20 cellular contexts compared by ENCODE assay signal in genomic region chr5:13408616-13409015, GRCh38.
DNase-seq lines count a peak whose midpoint lies in the region; ATAC-seq, FAIRE-seq and TF ChIP-seq lines count a peak whose summit lies in the region.
"Had no signal": no experiment of that assay in that cellular context is flagged by ENCODE, and none has a peak within 500 bp of the region (broad histone marks: within the 10 kb centered on the region; RNA-seq: fewer than 3 reads in every experiment).

No MANE protein-coding gene starts in this region.

- H3K9me3 ChIP-seq in mammary epithelial cell (replicated peaks; ENCODE audit: insufficient read depth, low read length) (no peaks in the 10 kb centered on the region), Caco-2 (no peaks in the 10 kb centered on the region)
- H3K9me3 ChIP-seq: MG63, Peyer's patch had no signal

- CTCF ChIA-PET in mammary epithelial cell (lab: Charles Lee; ENCODE audit: low non-redundant PET): no interaction called here
- CTCF ChIA-PET in MCF 10A (lab: Yijun Ruan, JAX): no interaction called here
- CTCF ChIA-PET in Caco-2 (lab: Charles Lee): no interaction called here
- CTCF ChIA-PET in activated CD8-positive, alpha-beta T cell treated with anti-CD3 and anti-CD28 coated beads, Interleukin-2, amount 10 ng/mL, durations not matched to agents 7 days and 5 days (lab: Charles Lee): no interaction called here

- H3K27me3 ChIP-seq in mammary epithelial cell (ENCODE audit: insufficient read depth, low read length) (no peaks in the 10 kb centered on the region), Caco-2 (replicated peaks; ENCODE audit: control insufficient read depth, insufficient read depth, low read length) (no peaks in the 10 kb centered on the region)
- H3K27me3 ChIP-seq: BLaER1 treated with 17β-estradiol and CSF1 and Interleukin-3, amounts not matched to agents 10 nM and 100 nM; MG63; Peyer's patch had no signal

- no peak overlapping the region for H2AFZ ChIP-seq in mammary epithelial cell (ENCODE audit: low read depth, low read length)

- H3K9me3 Mint-ChIP-seq in MCF 10A (ENCODE audit: unreplicated experiment) (no peaks in the 10 kb centered on the region), Caco-2 (ENCODE audit: unreplicated experiment) (no peaks in the 10 kb centered on the region)
- peaks cover 8% of the 10 kb centered on the region for H3K9me3 Mint-ChIP-seq in activated CD8-positive, alpha-beta T cell treated with anti-CD3 and anti-CD28 coated beads, Interleukin-2, amount 10 ng/mL, durations not matched to agents 7 days and 5 days (ENCODE audit: insufficient read depth)
- H3K9me3 Mint-ChIP-seq in activated naive CD8-positive, alpha-beta T cell treated with anti-CD3 and anti-CD28 coated beads for 36 hours: peaks cover 4% of the 10 kb centered on the region

- H3K36me3 ChIP-seq in mammary epithelial cell (ENCODE audit: insufficient read depth, low read length) (no peaks in the 10 kb centered on the region), Caco-2 (ENCODE audit: control insufficient read depth, insufficient read depth, low read length) (no peaks in the 10 kb centered on the region)
- H3K36me3 ChIP-seq: BLaER1 treated with 17β-estradiol and CSF1 and Interleukin-3, amounts not matched to agents 10 nM and 100 nM; MG63; Peyer's patch had no signal

- no peak for TF ChIP-seq CTCF in mammary epithelial cell (conservative IDR thresholded peaks at IDR 0.05 in 1 of 2, IDR thresholded peaks at IDR 0.05 in 1 of 2; ENCODE audit: extremely low read depth in 1 of 2, insufficient read depth in 1 of 2, low read depth in 1 of 2, low read length in 2 of 2)
- no peak for TF ChIP-seq CTCF in MCF 10A (IDR thresholded peaks at IDR 0.05; ENCODE audit: unreplicated experiment)
- TF ChIP-seq CTCF in Caco-2 (IDR thresholded peaks at IDR 0.05; ENCODE audit: insufficient read depth in 1 of 2, low read depth in 1 of 2, low read length in 1 of 2, severe bottlenecking in 1 of 2, unreplicated experiment in 1 of 2): no peak

- ATAC-seq in activated CD8-positive, alpha-beta T cell treated with anti-CD3 and anti-CD28 coated beads, Interleukin-2, amount 10 ng/mL, durations not matched to agents 7 days and 5 days: no peak
- ATAC-seq: HCT116, HepG2 had no signal

- POLR2A ChIA-PET in MCF 10A (lab: Yijun Ruan, JAX): no interaction called here
- POLR2A ChIA-PET in Caco-2 (lab: Charles Lee): no interaction called here
- POLR2A ChIA-PET in activated CD8-positive, alpha-beta T cell treated with anti-CD3 and anti-CD28 coated beads, Interleukin-2, amount 10 ng/mL, durations not matched to agents 7 days and 5 days (lab: Charles Lee): interaction anchor here (0.6 kb wide), 1 partner anchor 923 kb away, joined by 3 read pairs; no protein-coding TSS in a partner anchor

- H3K9ac ChIP-seq in mammary epithelial cell (ENCODE audit: insufficient read depth, low read length): no peak overlapping the region
- H3K9ac ChIP-seq: BLaER1 treated with 17β-estradiol and CSF1 and Interleukin-3, amounts not matched to agents 10 nM and 100 nM had no signal

- H3K36me3 Mint-ChIP-seq in MCF 10A (ENCODE audit: insufficient read depth, unreplicated experiment) (no peaks in the 10 kb centered on the region), Caco-2 (ENCODE audit: insufficient read depth, unreplicated experiment) (no peaks in the 10 kb centered on the region)
- H3K36me3 Mint-ChIP-seq in activated CD8-positive, alpha-beta T cell treated with anti-CD3 and anti-CD28 coated beads, Interleukin-2, amount 10 ng/mL, durations not matched to agents 7 days and 5 days (ENCODE audit: low read depth): no peaks in the 10 kb centered on the region
- H3K36me3 Mint-ChIP-seq in activated naive CD8-positive, alpha-beta T cell treated with anti-CD3 and anti-CD28 coated beads for 36 hours: no peaks in the 10 kb centered on the region

- H3K27ac ChIP-seq in mammary epithelial cell (ENCODE audit: insufficient read depth, low read depth, low read length): no peak overlapping the region
- H3K27ac ChIP-seq: BLaER1 treated with 17β-estradiol and CSF1 and Interleukin-3, amounts not matched to agents 10 nM and 100 nM; Peyer's patch had no signal

- FAIRE-seq in RCC 7860 (lab: Jason Lieb, UNC): peak; percentile 89
- FAIRE-seq: GM19239, HepG2 had no signal

- dilution Hi-C loops in mammary epithelial cell (cut with HindIII; ENCODE audit: low sequenced_read_pairs): no loop called here

- H4K20me1 ChIP-seq in mammary epithelial cell (ENCODE audit: insufficient read depth, low read length): no peaks in the 10 kb centered on the region
- H4K20me1 ChIP-seq: BLaER1 treated with 17β-estradiol and CSF1 and Interleukin-3, amounts not matched to agents 10 nM and 100 nM had no signal

- H3K4me1 ChIP-seq in mammary epithelial cell (ENCODE audit: insufficient read depth, low read length): peaks cover 6% of the 10 kb centered on the region
- H3K4me1 ChIP-seq in Caco-2: no peaks in the 10 kb centered on the region
- H3K4me1 ChIP-seq: Peyer's patch had no signal

- peak; percentile 50 for DNase-seq in mammary epithelial cell
- DNase-seq in MCF 10A (ENCODE audit: unreplicated experiment): no peak
- DNase-seq in RCC 7860 (ENCODE audit: low spot score): peak; percentile 58
- DNase-seq in glomerular visceral epithelial cell (ENCODE audit: extremely low spot score): peak; percentile 44
- DNase-seq in activated CD4-positive, alpha-beta T cell treated with anti-CD3 and anti-CD28 coated beads, Interleukin-2, amount 50 U/mL, for 1 hour: no peak
- no peak for DNase-seq in Caco-2
- no peak for DNase-seq in activated CD8-positive, alpha-beta T cell treated with anti-CD3 and anti-CD28 coated beads, Interleukin-2, amount 10 ng/mL, durations not matched to agents 7 days and 5 days
- DNase-seq in activated naive CD8-positive, alpha-beta T cell treated with anti-CD3 and anti-CD28 coated beads for 36 hours: no peak
- DNase-seq: 8988T, GF-D8, KG1, MG63, NCI-H1092, NCI-H524 treated with DMSO at 0.1 percent for 48 hours, Peyer's patch, SHP77 treated with DMSO at 0.1 percent for 48 hours had no signal

- H3K4me3 ChIP-seq in mammary epithelial cell (replicated peaks in 1 of 3; ENCODE audit: insufficient read depth in 1 of 3, low read depth in 2 of 3, low read length in 3 of 3): no peak overlapping the region
- H3K4me3 ChIP-seq in Caco-2 (ENCODE audit: low read depth, low read length): no peak overlapping the region
- H3K4me3 ChIP-seq: BLaER1 treated with 17β-estradiol and CSF1 and Interleukin-3, amounts not matched to agents 10 nM and 100 nM; MG63; Peyer's patch had no signal

- 0% methylated on average over 1 of the region's 1 CpG for WGBS in mammary epithelial cell (ENCODE audit: low coverage, missing lambda C conversion rate)

- in situ Hi-C loops in mammary epithelial cell (cut with MboI; ENCODE audit: low sequenced_read_pairs in 2 of 2): no loop called here

- H3K4me1 Mint-ChIP-seq in MCF 10A (ENCODE audit: insufficient read depth, unreplicated experiment) (no peaks in the 10 kb centered on the region), Caco-2 (ENCODE audit: low read depth, unreplicated experiment) (no peaks in the 10 kb centered on the region)
- H3K4me1 Mint-ChIP-seq in activated CD8-positive, alpha-beta T cell treated with anti-CD3 and anti-CD28 coated beads, Interleukin-2, amount 10 ng/mL, durations not matched to agents 7 days and 5 days (ENCODE audit: low read depth): no peaks in the 10 kb centered on the region
- H3K4me1 Mint-ChIP-seq in activated naive CD8-positive, alpha-beta T cell treated with anti-CD3 and anti-CD28 coated beads for 36 hours: no peaks in the 10 kb centered on the region

- intact Hi-C loops in mammary epithelial cell (cut with micrococcal nuclease): no loop called here
- intact Hi-C loops in MCF 10A (cut with micrococcal nuclease): no loop called here
- intact Hi-C loops in Caco-2 (cut with micrococcal nuclease; ENCODE audit: unreplicated experiment): no loop called here

- H3K4me2 ChIP-seq in mammary epithelial cell (ENCODE audit: insufficient read depth, low read depth, low read length): no peak overlapping the region
- H3K4me2 ChIP-seq: BLaER1 treated with 17β-estradiol and CSF1 and Interleukin-3, amounts not matched to agents 10 nM and 100 nM had no signal

- no peak overlapping the region for H3K27ac Mint-ChIP-seq in MCF 10A (ENCODE audit: low read depth, unreplicated experiment)
- no peak overlapping the region for H3K27ac Mint-ChIP-seq in Caco-2 (ENCODE audit: unreplicated experiment)
- H3K27ac Mint-ChIP-seq in activated CD8-positive, alpha-beta T cell treated with anti-CD3 and anti-CD28 coated beads, Interleukin-2, amount 10 ng/mL, durations not matched to agents 7 days and 5 days: no peak overlapping the region
- H3K27ac Mint-ChIP-seq in activated naive CD8-positive, alpha-beta T cell treated with anti-CD3 and anti-CD28 coated beads for 36 hours: no peak overlapping the region

- no peak overlapping the region for H3K4me3 Mint-ChIP-seq in MCF 10A (ENCODE audit: unreplicated experiment)
- no peak overlapping the region for H3K4me3 Mint-ChIP-seq in Caco-2 (ENCODE audit: unreplicated experiment)
- no peak overlapping the region for H3K4me3 Mint-ChIP-seq in activated CD8-positive, alpha-beta T cell treated with anti-CD3 and anti-CD28 coated beads, Interleukin-2, amount 10 ng/mL, durations not matched to agents 7 days and 5 days
- no peak overlapping the region for H3K4me3 Mint-ChIP-seq in activated naive CD8-positive, alpha-beta T cell treated with anti-CD3 and anti-CD28 coated beads for 36 hours

- H3K79me2 ChIP-seq in mammary epithelial cell (ENCODE audit: insufficient read depth, low read length): no peaks in the 10 kb centered on the region

- no TSS peak for BruUV-seq in mammary epithelial cell (replicated peaks; lab: Mats Ljungman, UMichigan)
- BruUV-seq in MCF 10A (replicated peaks; lab: Mats Ljungman, UMichigan): no TSS peak
- no TSS peak for BruUV-seq in Caco-2 (replicated peaks; lab: Mats Ljungman, UMichigan)

- H3K27me3 Mint-ChIP-seq in MCF 10A (ENCODE audit: insufficient read depth, unreplicated experiment) (no peaks in the 10 kb centered on the region), Caco-2 (ENCODE audit: insufficient read depth, unreplicated experiment) (peaks cover 2% of the 10 kb centered on the region)
- no peaks in the 10 kb centered on the region for H3K27me3 Mint-ChIP-seq in activated CD8-positive, alpha-beta T cell treated with anti-CD3 and anti-CD28 coated beads, Interleukin-2, amount 10 ng/mL, durations not matched to agents 7 days and 5 days (ENCODE audit: low read depth)
- H3K27me3 Mint-ChIP-seq in activated naive CD8-positive, alpha-beta T cell treated with anti-CD3 and anti-CD28 coated beads for 36 hours: no peaks in the 10 kb centered on the region

Comparison
In these comparisons a context has a peak if more than half of its experiments do, and no peak if none do; other contexts are left out.
1. DNase-seq: peak in mammary epithelial cell (single experiment), RCC 7860 (single experiment) and glomerular visceral epithelial cell (single experiment); none in MCF 10A (single experiment), activated CD4-positive, alpha-beta T cell treated with anti-CD3 and anti-CD28 coated beads, Interleukin-2, amount 50 U/mL, for 1 hour (single experiment), Caco-2 (0 of 2), activated CD8-positive, alpha-beta T cell treated with anti-CD3 and anti-CD28 coated beads, Interleukin-2, amount 10 ng/mL, durations not matched to agents 7 days and 5 days (single experiment) and activated naive CD8-positive, alpha-beta T cell treated with anti-CD3 and anti-CD28 coated beads for 36 hours (single experiment).